Comparison of ENCODE assay signal across 18 cellular contexts in the genomic region with DNA sequence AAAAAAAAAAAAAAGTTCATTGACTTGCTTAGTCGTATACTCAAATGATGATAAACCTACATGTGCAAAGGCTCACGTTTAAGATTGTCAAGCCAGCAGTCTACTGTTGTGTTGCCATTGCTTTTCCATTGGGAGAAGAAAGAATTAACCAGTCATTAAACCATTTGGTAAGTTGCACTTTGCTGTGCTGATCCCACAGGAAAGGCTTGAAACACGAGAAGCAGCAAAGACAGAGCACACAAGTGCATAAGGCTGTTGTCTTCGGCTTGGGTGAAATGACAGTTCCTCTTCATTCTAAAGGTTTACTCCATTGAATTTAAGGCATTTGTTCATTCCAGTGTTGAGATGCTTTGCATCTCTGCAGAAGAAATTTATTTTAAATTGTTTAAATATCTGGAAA. TPM values are rescaled to one million over a fixed set of nuclear protein-coding genes. Genes with fewer than 3 reads are reported as not detected.
DNase-seq lines count a peak whose midpoint lies in the region; ATAC-seq and TF ChIP-seq lines count a peak whose summit lies in the region.
"Had no signal": no experiment of that assay in that cellular context is flagged by ENCODE, and none has a peak within 500 bp of the region (broad histone marks: within the 10 kb centered on the region; RNA-seq: fewer than 3 reads in every experiment).

No MANE protein-coding gene starts in this region.

- H3K79me2 ChIP-seq in ACC112 (ENCODE audit: control insufficient read depth, insufficient read depth, low read length, unreplicated experiment) = no peaks in the 10 kb centered on the region

- no peak overlapping the region for H3K9ac ChIP-seq in adipocyte (ENCODE audit: low read length)
- no peak overlapping the region for H3K9ac ChIP-seq in endodermal cell (ENCODE audit: extremely low read depth, low read length, poor library complexity, severe bottlenecking)

- H3K27ac Mint-ChIP-seq in endodermal cell = no peak overlapping the region
- H3K27ac Mint-ChIP-seq: activated T-helper 1 cell treated with anti-CD3 and anti-CD28 coated beads, Interleukin-12 subunit alpha, Interleukin-12 subunit beta, Interleukin-2, Interleukin-4 antibody, amounts not matched to agents 30 ng/mL and 10 ng/mL and 1 ng/mL, durations not matched to agents 14 hours and 24 hours and 36 hours; natural killer cell treated with Interleukin-12 subunit alpha and Interleukin-12 subunit beta and Interleukin-15 and Interleukin-18, amount 100 ng/mL, for 72 hours had no signal

- no peak for TF ChIP-seq CTCF in endodermal cell (conservative IDR thresholded peaks at IDR 0.05)

- peaks cover 11% of the 10 kb centered on the region for H3K4me1 Mint-ChIP-seq in endodermal cell

- DNase-seq in KBM-7 = peak; percentile 24
- peak; percentile 3 for DNase-seq in adipocyte (ENCODE audit: low read depth)
- peak; percentile 28 for DNase-seq in left kidney (ENCODE audit: low read depth, low spot score)
- no peak for DNase-seq in NCI-H2196 (lab: John Stamatoyannopoulos, UW; ENCODE audit: unreplicated experiment)
- DNase-seq in HT-29 (ENCODE audit: low spot score) = no peak
- no peak for DNase-seq in endodermal cell
- DNase-seq: gastrocnemius medialis, GOT3, lower lobe of right lung, NCI-H510A treated with DMSO at 0.1 percent for 48 hours, OCI-M1, retina had no signal

- H3K27me3 Mint-ChIP-seq in endodermal cell (ENCODE audit: insufficient read depth) = no peaks in the 10 kb centered on the region
- H3K27me3 Mint-ChIP-seq: activated CD8-positive, alpha-beta T cell treated with anti-CD3 and anti-CD28 coated beads for 36 hours; natural killer cell treated with Interleukin-12 subunit alpha and Interleukin-12 subunit beta and Interleukin-15 and Interleukin-18, amount 100 ng/mL, for 72 hours had no signal

- H3K4me1 ChIP-seq in ACC112 (ENCODE audit: control insufficient read depth, insufficient read depth, low read length, unreplicated experiment) (peaks cover 42% of the 10 kb centered on the region), adipocyte (ENCODE audit: control insufficient read depth, insufficient read depth, low read length) (peaks cover 18% of the 10 kb centered on the region), endodermal cell (ENCODE audit: control insufficient read depth, insufficient read depth, low read length) (peaks cover 9% of the 10 kb centered on the region)

- peaks cover 3% of the 10 kb centered on the region for H3K9me3 Mint-ChIP-seq in endodermal cell
- H3K9me3 Mint-ChIP-seq: activated CD8-positive, alpha-beta T cell treated with anti-CD3 and anti-CD28 coated beads for 36 hours; activated T-helper 1 cell treated with anti-CD3 and anti-CD28 coated beads, Interleukin-12 subunit alpha, Interleukin-12 subunit beta, Interleukin-2, Interleukin-4 antibody, amounts not matched to agents 30 ng/mL and 10 ng/mL and 1 ng/mL, durations not matched to agents 14 hours and 24 hours and 36 hours; natural killer cell treated with Interleukin-12 subunit alpha and Interleukin-12 subunit beta and Interleukin-15 and Interleukin-18, amount 100 ng/mL, for 72 hours had no signal

- peaks cover 57% of the 10 kb centered on the region for H3K36me3 Mint-ChIP-seq in endodermal cell (ENCODE audit: low read depth)

- ATAC-seq in HG03045 (IDR thresholded peaks at IDR 0.05; ENCODE audit: unreplicated experiment) = no peak
- ATAC-seq: gastrocnemius medialis; natural killer cell treated with Interleukin-12 subunit alpha and Interleukin-12 subunit beta and Interleukin-15 and Interleukin-18, amount 100 ng/mL, for 72 hours had no signal

- H3K27ac ChIP-seq in ACC112 (ENCODE audit: low read depth, low read length) = peak overlapping the region; percentile 88
- no peak overlapping the region for H3K27ac ChIP-seq in endodermal cell (ENCODE audit: low read depth, low read length)
- H3K27ac ChIP-seq: gastrocnemius medialis, lower lobe of right lung had no signal

- in situ Hi-C loops in KBM-7 (cut with MboI; ENCODE audit: low pct_unique_long_range_greater_than_20kb, low sequenced_read_pairs) = no loop called here

- H3K4me3 Mint-ChIP-seq in endodermal cell = no peak overlapping the region
- H3K4me3 Mint-ChIP-seq: activated CD8-positive, alpha-beta T cell treated with anti-CD3 and anti-CD28 coated beads for 36 hours; activated T-helper 1 cell treated with anti-CD3 and anti-CD28 coated beads, Interleukin-12 subunit alpha, Interleukin-12 subunit beta, Interleukin-2, Interleukin-4 antibody, amounts not matched to agents 30 ng/mL and 10 ng/mL and 1 ng/mL, durations not matched to agents 14 hours and 24 hours and 36 hours; natural killer cell treated with Interleukin-12 subunit alpha and Interleukin-12 subunit beta and Interleukin-15 and Interleukin-18, amount 100 ng/mL, for 72 hours had no signal

- no peaks in the 10 kb centered on the region for H3K27me3 ChIP-seq in ACC112 (ENCODE audit: insufficient read depth, low read length)
- H3K27me3 ChIP-seq in adipocyte (replicated peaks; ENCODE audit: control insufficient read depth, insufficient read depth, low read length) = no peaks in the 10 kb centered on the region
- H3K27me3 ChIP-seq in endodermal cell (ENCODE audit: control insufficient read depth, insufficient read depth, low read length, poor library complexity, severe bottlenecking) = no peaks in the 10 kb centered on the region
- H3K27me3 ChIP-seq: gastrocnemius medialis, SJSA1 had no signal

- H3K9me3 ChIP-seq in adipocyte (ENCODE audit: control insufficient read depth, low read length) = no peaks in the 10 kb centered on the region
- no peaks in the 10 kb centered on the region for H3K9me3 ChIP-seq in endodermal cell (ENCODE audit: control insufficient read depth, low read length)
- H3K9me3 ChIP-seq: gastrocnemius medialis, lower lobe of right lung, SJSA1 had no signal

- no peak overlapping the region for H2AFZ ChIP-seq in ACC112 (ENCODE audit: low read length, unreplicated experiment)

- 87 to 91% methylated on average over 4 of the region's 4 CpGs for WGBS in endodermal cell (ENCODE audit: insufficient coverage in 1 of 2, insufficient read length in 1 of 2), 2 experiments

- peaks cover 48% of the 10 kb centered on the region for H3K36me3 ChIP-seq in ACC112 (ENCODE audit: insufficient read depth, low read length)
- H3K36me3 ChIP-seq in adipocyte (ENCODE audit: control insufficient read depth, insufficient read depth, low read length, severe bottlenecking) = peaks cover 57% of the 10 kb centered on the region
- H3K36me3 ChIP-seq in endodermal cell (ENCODE audit: control insufficient read depth, insufficient read depth, low read length) = peaks cover 93% of the 10 kb centered on the region

- peak overlapping the region; percentile 17 for H3K4me3 ChIP-seq in ACC112 (ENCODE audit: low read depth, low read length)
- H3K4me3 ChIP-seq in adipocyte (ENCODE audit: low read length) = no peak overlapping the region
- H3K4me3 ChIP-seq in endodermal cell (ENCODE audit: low read length) = no peak overlapping the region
- H3K4me3 ChIP-seq: gastrocnemius medialis, lower lobe of right lung, SJSA1 had no signal

RNA-seq across cellular contexts. Expression of a gene that starts 50.1 kb away (rescaled TPM):
- total RNA-seq in HT-29 (2014; rRNA removed; shearing (Covaris generic)) = 17.3 and 18.2 TPM in 2 replicates
- total RNA-seq in endodermal cell = 100 to 1,000 TPM; 111 to 142 TPM
- polyA plus RNA-seq in endodermal cell (2013, experiment 1 of 2) = 93.2 TPM
- polyA plus RNA-seq in endodermal cell (2013, experiment 2 of 2) = 84.6 TPM

RNA-seq across cellular contexts. Expression of a gene that starts 58.2 kb away (rescaled TPM):
- total RNA-seq in HT-29 (2014; rRNA removed; shearing (Covaris generic)) = 2.1 and 3.3 TPM in 2 replicates
- 10 to 100 TPM; 23.8 to 45.5 TPM for total RNA-seq in endodermal cell
- polyA plus RNA-seq in endodermal cell (2013, experiment 1 of 2) = 15.0 TPM
- 15.1 TPM for polyA plus RNA-seq in endodermal cell (2013, experiment 2 of 2)
- total RNA-seq: activated CD8-positive, alpha-beta T cell treated with anti-CD3 and anti-CD28 coated beads for 36 hours had no signal

Comparison
In these comparisons a context has a peak if more than half of its experiments do, and no peak if none do; other contexts are left out.
1. DNase-seq: peak in KBM-7 (single experiment), adipocyte (single experiment) and left kidney (single experiment); none in NCI-H2196 (single experiment), HT-29 (single experiment) and endodermal cell (single experiment).